ENCODE assay signal across 1 cellular context in the genomic region with DNA sequence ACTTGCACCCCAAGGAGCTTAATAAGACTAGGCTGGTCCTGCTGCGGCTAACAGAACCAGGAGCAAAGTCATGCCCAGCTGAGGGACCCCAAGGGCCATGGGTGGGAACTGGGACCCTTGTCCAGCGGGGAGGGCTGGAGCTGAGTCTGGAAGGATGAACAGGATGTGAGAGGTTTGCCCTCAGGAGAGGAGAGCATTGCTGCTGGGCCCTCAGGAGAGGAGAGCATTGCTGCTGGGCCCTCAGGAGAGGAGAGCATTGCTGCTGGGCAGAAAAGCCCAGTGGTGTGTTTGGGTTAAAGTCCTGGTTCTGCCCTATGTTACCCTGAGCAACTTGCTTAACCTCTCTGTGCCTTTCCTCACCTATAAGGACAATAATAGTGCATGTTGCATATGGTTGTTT.
TF ChIP-seq lines count a peak whose summit lies in the region.

No MANE protein-coding gene starts in this region.

TF ChIP-seq in SK-N-SH, 30 proteins besides CTCF, POLR2A, EP300 and RAD21:
- TF ChIP-seq SMC3 (IDR thresholded peaks at IDR 0.05; ENCODE audit: low read depth, low read length) = no peak
- no peak for TF ChIP-seq GATA2 (CRISPR knock-in tag; IDR thresholded peaks at IDR 0.05)
- TF ChIP-seq FOSL2 (IDR thresholded peaks at IDR 0.05; ENCODE audit: borderline replicate concordance, low read depth) = no peak
- no peak for TF ChIP-seq RCOR1 (IDR thresholded peaks at IDR 0.05; ENCODE audit: low read length)
- TF ChIP-seq, protein P1, sequence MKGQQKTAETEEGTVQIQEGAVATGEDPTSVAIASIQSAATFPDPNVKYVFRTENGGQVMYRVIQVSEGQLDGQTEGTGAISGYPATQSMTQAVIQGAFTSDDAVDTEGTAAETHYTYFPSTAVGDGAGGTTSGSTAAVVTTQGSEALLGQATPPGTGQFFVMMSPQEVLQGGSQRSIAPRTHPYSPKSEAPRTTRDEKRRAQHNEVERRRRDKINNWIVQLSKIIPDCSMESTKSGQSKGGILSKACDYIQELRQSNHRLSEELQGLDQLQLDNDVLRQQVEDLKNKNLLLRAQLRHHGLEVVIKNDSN (IDR thresholded peaks at IDR 0.05; ENCODE audit: borderline replicate concordance, low read depth) = no peak
- no peak for TF ChIP-seq MXI1 (IDR thresholded peaks at IDR 0.05; ENCODE audit: low read depth, low read length)
- TF ChIP-seq CHD2 (IDR thresholded peaks at IDR 0.05; ENCODE audit: low read length, partially characterized antibody) = no peak
- no peak for TF ChIP-seq TCF12 (IDR thresholded peaks at IDR 0.05)
- TF ChIP-seq RFX5 (IDR thresholded peaks at IDR 0.05; ENCODE audit: low read length) = no peak
- TF ChIP-seq, protein P2, sequence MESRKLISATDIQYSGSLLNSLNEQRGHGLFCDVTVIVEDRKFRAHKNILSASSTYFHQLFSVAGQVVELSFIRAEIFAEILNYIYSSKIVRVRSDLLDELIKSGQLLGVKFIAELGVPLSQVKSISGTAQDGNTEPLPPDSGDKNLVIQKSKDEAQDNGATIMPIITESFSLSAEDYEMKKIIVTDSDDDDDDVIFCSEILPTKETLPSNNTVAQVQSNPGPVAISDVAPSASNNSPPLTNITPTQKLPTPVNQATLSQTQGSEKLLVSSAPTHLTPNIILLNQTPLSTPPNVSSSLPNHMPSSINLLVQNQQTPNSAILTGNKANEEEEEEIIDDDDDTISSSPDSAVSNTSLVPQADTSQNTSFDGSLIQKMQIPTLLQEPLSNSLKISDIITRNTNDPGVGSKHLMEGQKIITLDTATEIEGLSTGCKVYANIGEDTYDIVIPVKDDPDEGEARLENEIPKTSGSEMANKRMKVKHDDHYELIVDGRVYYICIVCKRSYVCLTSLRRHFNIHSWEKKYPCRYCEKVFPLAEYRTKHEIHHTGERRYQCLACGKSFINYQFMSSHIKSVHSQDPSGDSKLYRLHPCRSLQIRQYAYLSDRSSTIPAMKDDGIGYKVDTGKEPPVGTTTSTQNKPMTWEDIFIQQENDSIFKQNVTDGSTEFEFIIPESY (IDR thresholded peaks at IDR 0.05; ENCODE audit: borderline replicate concordance, low read depth) = no peak
- TF ChIP-seq ELF1 (IDR thresholded peaks at IDR 0.05) = no peak
- no peak for TF ChIP-seq SIN3A (IDR thresholded peaks at IDR 0.05; ENCODE audit: borderline replicate concordance, low read depth, low read length)
- no peak for TF ChIP-seq TEAD4 (IDR thresholded peaks at IDR 0.05; ENCODE audit: borderline replicate concordance, insufficient read depth)
- TF ChIP-seq, protein P3, sequence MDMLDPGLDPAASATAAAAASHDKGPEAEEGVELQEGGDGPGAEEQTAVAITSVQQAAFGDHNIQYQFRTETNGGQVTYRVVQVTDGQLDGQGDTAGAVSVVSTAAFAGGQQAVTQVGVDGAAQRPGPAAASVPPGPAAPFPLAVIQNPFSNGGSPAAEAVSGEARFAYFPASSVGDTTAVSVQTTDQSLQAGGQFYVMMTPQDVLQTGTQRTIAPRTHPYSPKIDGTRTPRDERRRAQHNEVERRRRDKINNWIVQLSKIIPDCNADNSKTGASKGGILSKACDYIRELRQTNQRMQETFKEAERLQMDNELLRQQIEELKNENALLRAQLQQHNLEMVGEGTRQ (IDR thresholded peaks at IDR 0.05; ENCODE audit: borderline replicate concordance, low read depth, low read length) = no peak
- no peak for TF ChIP-seq EZH2phosphoT487 (IDR thresholded peaks at IDR 0.05; ENCODE audit: borderline replicate concordance, low read depth)
